In genomic region chr22:30292069-30292970, GRCh38 we compare ENCODE assay signal across 13 cellular contexts. TPM values are rescaled to one million over a fixed set of nuclear protein-coding genes. Genes with fewer than 3 reads are reported as not detected.
DNase-seq lines count a peak whose midpoint lies in the region; ATAC-seq and TF ChIP-seq lines count a peak whose summit lies in the region.
"Had no signal": no experiment of that assay in that cellular context is flagged by ENCODE, and none has a peak within 500 bp of the region (broad histone marks: within the 10 kb centered on the region; RNA-seq: fewer than 3 reads in every experiment).

No MANE protein-coding gene starts in this region.

- peak overlapping the region; percentile 94 for H3K27ac ChIP-seq in DND-41 (ENCODE audit: low read length)
- peak overlapping the region; percentile 85 to 90 (median 88) for H3K27ac ChIP-seq in body of pancreas
- peak overlapping the region; percentile 73 for H3K27ac ChIP-seq in muscle layer of colon (ENCODE audit: low read depth, low read length)
- peak overlapping the region; percentile 77 for H3K27ac ChIP-seq in subcutaneous abdominal adipose tissue (ENCODE audit: low read depth, low read length)
- H3K27ac ChIP-seq in mesendoderm (ENCODE audit: low read depth, low read length) = no peak overlapping the region

- H3K36me3 ChIP-seq in DND-41 (ENCODE audit: insufficient read depth, low read length) (peaks cover 63% of the 10 kb centered on the region), body of pancreas (replicated peaks in 1 of 2; ENCODE audit: insufficient read depth in 1 of 2, low read depth in 2 of 2) (peaks cover 0 to 7% of the 10 kb centered on the region in 2 donors), muscle layer of colon (ENCODE audit: insufficient read depth, low read length) (peaks cover 45% of the 10 kb centered on the region), subcutaneous abdominal adipose tissue (ENCODE audit: control insufficient read depth in 5 of 5, insufficient read depth in 5 of 5, low read length in 5 of 5) (peaks cover 0 to 59% (median 53%) of the 10 kb centered on the region in 5 donors), mesendoderm (ENCODE audit: control insufficient read depth, insufficient read depth, low read length) (no peaks in the 10 kb centered on the region)
- H3K36me3 ChIP-seq: BE2C had no signal

- H3K4me2 ChIP-seq in DND-41 (ENCODE audit: insufficient read depth, low read length) = no peak overlapping the region
- H3K4me2 ChIP-seq in mesendoderm (ENCODE audit: low read length) = no peak overlapping the region

- H4K8ac ChIP-seq in mesendoderm (ENCODE audit: low read depth, low read length) = no peak overlapping the region

- no peak overlapping the region for H3K4ac ChIP-seq in mesendoderm (ENCODE audit: low read depth, low read length)

- H3K79me1 ChIP-seq in mesendoderm (ENCODE audit: low read length) = no peaks in the 10 kb centered on the region

- H3K79me2 ChIP-seq in DND-41 (ENCODE audit: insufficient read depth, low read length) (peaks cover 17% of the 10 kb centered on the region), mesendoderm (ENCODE audit: control insufficient read depth, insufficient read depth, low read length) (no peaks in the 10 kb centered on the region)

- H2BK5ac ChIP-seq in mesendoderm (ENCODE audit: low read length) = no peak overlapping the region

- H3K18ac ChIP-seq in mesendoderm (ENCODE audit: low read length) = no peak overlapping the region

- TF ChIP-seq CTCF in DND-41 (IDR thresholded peaks at IDR 0.05; ENCODE audit: borderline replicate concordance, extremely low read depth, low read length, poor library complexity, severe bottlenecking) (no peak), body of pancreas (IDR thresholded peaks at IDR 0.05) (no peak)

- H3K9me3 ChIP-seq in DND-41 (ENCODE audit: insufficient read depth, low read length, severe bottlenecking) (no peaks in the 10 kb centered on the region), body of pancreas (no peaks in the 10 kb centered on the region), muscle layer of colon (ENCODE audit: low read length) (no peaks in the 10 kb centered on the region), subcutaneous abdominal adipose tissue (ENCODE audit: control insufficient read depth in 5 of 5, low read length in 5 of 5) (no peaks in the 10 kb centered on the region)
- H3K9me3 ChIP-seq: BE2C had no signal

- no peak overlapping the region for H2BK15ac ChIP-seq in mesendoderm (replicated peaks; ENCODE audit: low read depth)

- no peak overlapping the region for H3K56ac ChIP-seq in mesendoderm (ENCODE audit: low read length)

- no peak overlapping the region for H2AFZ ChIP-seq in DND-41 (ENCODE audit: low read depth, low read length)

- H4K5ac ChIP-seq in mesendoderm (ENCODE audit: low read length) = no peak overlapping the region

- 90 to 92% methylated on average over 12 to 18 of the region's 18 CpGs for WGBS in body of pancreas, 2 donors
- no CpG with 5 or more reads among the region's 18 CpGs for WGBS in mesendoderm (ENCODE audit: extremely low coverage, insufficient coverage, low lambda C conversion rate)

- H3K4me3 ChIP-seq in DND-41 (ENCODE audit: low read depth in 1 of 2, low read length in 2 of 2) (no peak overlapping the region), body of pancreas (no peak overlapping the region), muscle layer of colon (ENCODE audit: low read depth in 1 of 2, low read length in 2 of 2) (no peak overlapping the region), subcutaneous abdominal adipose tissue (ENCODE audit: low read depth in 1 of 5, low read length in 5 of 5) (no peak overlapping the region), mesendoderm (ENCODE audit: low read length) (no peak overlapping the region)

- DNase-seq in DND-41 (no peak), body of pancreas (no peak), DMS 273 treated with DMSO at 0.1 percent for 48 hours (lab: John Stamatoyannopoulos, UW) (no peak), mesendoderm (no peak), activated gamma-delta T cell treated with Interleukin-2 at 50 U/mL for 16 hours (no peak)
- DNase-seq: activated CD8-positive, alpha-beta memory T cell treated with anti-CD3 and anti-CD28 coated beads for 24 hours; activated effector memory CD4-positive, alpha-beta T cell treated with anti-CD3 and anti-CD28 coated beads, Interleukin-2, amount 50 U/mL, for 16 hours; BE2C; NCI-H1048; NCI-H226 had no signal

- no peak overlapping the region for H2AK5ac ChIP-seq in mesendoderm (ENCODE audit: low read length)

- TF ChIP-seq POLR2A in body of pancreas (IDR thresholded peaks at IDR 0.05) = no peak

- H2BK120ac ChIP-seq in mesendoderm (ENCODE audit: low read depth, low read length) = no peak overlapping the region

- intact Hi-C loops in body of pancreas (cut with DNase I) = no loop called here

- H3K23ac ChIP-seq in mesendoderm (ENCODE audit: low read length) = no peak overlapping the region

- peaks cover 48% of the 10 kb centered on the region for H3K4me1 ChIP-seq in DND-41 (ENCODE audit: insufficient read depth, low read length)
- peaks cover 38% of the 10 kb centered on the region for H3K4me1 ChIP-seq in body of pancreas
- H3K4me1 ChIP-seq in muscle layer of colon (ENCODE audit: insufficient read depth, low read length) = peaks cover 28% of the 10 kb centered on the region
- H3K4me1 ChIP-seq in subcutaneous abdominal adipose tissue (ENCODE audit: control insufficient read depth in 5 of 5, insufficient read depth in 5 of 5, low read length in 5 of 5) = peaks cover 15 to 48% (median 44%) of the 10 kb centered on the region in 5 donors
- H3K4me1 ChIP-seq in mesendoderm (ENCODE audit: control insufficient read depth, low read depth, low read length) = peaks cover 11% of the 10 kb centered on the region

- H3K27me3 ChIP-seq in DND-41 (ENCODE audit: insufficient read depth, low read length, poor library complexity) (no peaks in the 10 kb centered on the region), body of pancreas (no peaks in the 10 kb centered on the region), muscle layer of colon (ENCODE audit: control insufficient read depth in 1 of 2, insufficient read depth in 2 of 2, low read length in 2 of 2) (no peaks in the 10 kb centered on the region), subcutaneous abdominal adipose tissue (ENCODE audit: control insufficient read depth in 5 of 5, insufficient read depth in 4 of 5, low read length in 5 of 5) (no peaks in the 10 kb centered on the region), mesendoderm (ENCODE audit: insufficient read depth, low read length, poor library complexity) (no peaks in the 10 kb centered on the region)
- H3K27me3 ChIP-seq: BE2C had no signal

- peaks cover 5% of the 10 kb centered on the region for H4K20me1 ChIP-seq in DND-41 (ENCODE audit: insufficient read depth, low read length)

- ATAC-seq in DND-41 (ENCODE audit: insufficient read depth, low read depth) (no peak), body of pancreas (no peak), GM18870 (IDR thresholded peaks at IDR 0.05; ENCODE audit: unreplicated experiment) (no peak)

- H3K9ac ChIP-seq in DND-41 (ENCODE audit: low read depth, low read length) (no peak overlapping the region), muscle layer of colon (ENCODE audit: low read length) (no peak overlapping the region), subcutaneous abdominal adipose tissue (ENCODE audit: low read length in 5 of 5) (peak overlapping the region in 1 of 5 donors; percentile 60), mesendoderm (ENCODE audit: low read length) (no peak overlapping the region)

RNA-seq across cellular contexts. Expression of gene CASTOR1, which starts 3.0 kb away (rescaled TPM):
- total RNA-seq in body of pancreas = 10 to 100 TPM in 1 of 2 donors, 1 to 10 TPM in 1; 4.2 to 21.4 TPM
- 3.3 TPM for polyA plus RNA-seq in mesendoderm (2013, experiment 1 of 2)
- polyA plus RNA-seq in mesendoderm (2013, experiment 2 of 2) = 3.4 TPM

RNA-seq across cellular contexts. Expression of gene OSM, which starts 25.7 kb away (rescaled TPM):
- not detected for total RNA-seq in body of pancreas
- not detected for polyA plus RNA-seq in mesendoderm (2013, experiment 1 of 2)
- polyA plus RNA-seq in mesendoderm (2013, experiment 2 of 2) = not detected

RNA-seq across cellular contexts. Expression of gene TBC1D10A, which starts 34.4 kb away (rescaled TPM):
- 10 to 100 TPM in 1 of 2 donors, 1 to 10 TPM in 1; 4.3 to 15.0 TPM for total RNA-seq in body of pancreas
- 2.7 TPM for polyA plus RNA-seq in mesendoderm (2013, experiment 1 of 2)
- polyA plus RNA-seq in mesendoderm (2013, experiment 2 of 2) = 2.6 TPM

RNA-seq across cellular contexts. Expression of gene LIF, which starts 45.8 kb away (rescaled TPM):
- total RNA-seq in body of pancreas = 1 to 10 TPM in 1 of 2 donors, under 1 TPM in 1; 0.52 to 1.3 TPM
- polyA plus RNA-seq in mesendoderm (2013, experiment 1 of 2) = 1.0 TPM
- 0.84 TPM for polyA plus RNA-seq in mesendoderm (2013, experiment 2 of 2)
